13 cellular contexts compared by ENCODE assay signal in genomic region chr1:77655431-77655974, GRCh38. TPM values are rescaled to one million over a fixed set of nuclear protein-coding genes. Genes with fewer than 3 reads are reported as not detected.
A peak's percentile ranks its signal among the peaks of the same experiment; 100 is the strongest.
DNase-seq lines count a peak whose midpoint lies in the region; ATAC-seq, FAIRE-seq and TF ChIP-seq lines count a peak whose summit lies in the region.
"Had no signal": no experiment of that assay in that cellular context is flagged by ENCODE, and none has a peak within 500 bp of the region (broad histone marks: within the 10 kb centered on the region; RNA-seq: fewer than 3 reads in every experiment).

No MANE protein-coding gene starts in this region.

- no peaks in the 10 kb centered on the region for H3K27me3 ChIP-seq in MM.1S (replicated peaks; ENCODE audit: insufficient read depth, low read length)
- H3K27me3 ChIP-seq in gastrocnemius medialis: no peaks in the 10 kb centered on the region

- H3K27ac Mint-ChIP-seq in HFFc6: peak overlapping the region; percentile 31
- H3K27ac Mint-ChIP-seq: activated CD8-positive, alpha-beta memory T cell treated with anti-CD3 and anti-CD28 coated beads, Interleukin-2, amount 10 ng/mL, durations not matched to agents 7 days and 5 days had no signal

- no peak overlapping the region for H3K9ac ChIP-seq in MM.1S (ENCODE audit: low read length)
- no peak overlapping the region for H3K9ac ChIP-seq in kidney (ENCODE audit: low read length in 2 of 2)

- in situ Hi-C loops in gastrocnemius medialis (cut with MboI; ENCODE audit: low sequenced_read_pairs in 4 of 4): no loop called here

- peaks cover 5% of the 10 kb centered on the region; the same call in 1 of the 2 replicates for H4K20me1 ChIP-seq in MM.1S (ENCODE audit: insufficient read depth, low read length)

- peaks cover 99% of the 10 kb centered on the region for H3K79me2 ChIP-seq in MM.1S (ENCODE audit: low read length)

- no peak overlapping the region for H3K4me2 ChIP-seq in MM.1S (ENCODE audit: low read depth, low read length)

- H3K27me3 Mint-ChIP-seq in HFFc6 (ENCODE audit: insufficient read depth): no peaks in the 10 kb centered on the region
- H3K27me3 Mint-ChIP-seq: activated CD8-positive, alpha-beta memory T cell treated with anti-CD3 and anti-CD28 coated beads, Interleukin-2, amount 10 ng/mL, durations not matched to agents 7 days and 5 days had no signal

- H3K27ac ChIP-seq in MM.1S (ENCODE audit: low read length): no peak overlapping the region
- no peak overlapping the region for H3K27ac ChIP-seq in kidney (ENCODE audit: low read depth in 2 of 2, low read length in 2 of 2)
- no peak overlapping the region for H3K27ac ChIP-seq in gastrocnemius medialis
- H3K27ac ChIP-seq: skin epidermis had no signal

- H3K9me2 ChIP-seq in MM.1S (replicated peaks; ENCODE audit: insufficient read depth, low read length): no peaks in the 10 kb centered on the region

- no peak overlapping the region for H3K4me3 Mint-ChIP-seq in HFFc6
- H3K4me3 Mint-ChIP-seq: activated CD8-positive, alpha-beta memory T cell treated with anti-CD3 and anti-CD28 coated beads, Interleukin-2, amount 10 ng/mL, durations not matched to agents 7 days and 5 days had no signal

- H3F3A ChIP-seq in MM.1S (ENCODE audit: insufficient read depth, low read length): no peaks in the 10 kb centered on the region

- H3K4me3 ChIP-seq in MM.1S (ENCODE audit: low read length) (no peak overlapping the region), kidney (ENCODE audit: low read length in 2 of 2) (no peak overlapping the region), gastrocnemius medialis (no peak overlapping the region)
- H3K4me3 ChIP-seq: skin epidermis had no signal

- peaks cover 22% of the 10 kb centered on the region for H3K36me3 Mint-ChIP-seq in HFFc6 (ENCODE audit: low read depth)

- no peak for TF ChIP-seq POLR2A in gastrocnemius medialis (IDR thresholded peaks at IDR 0.05)

- no peak overlapping the region for H2AFZ ChIP-seq in MM.1S (ENCODE audit: low read length)

- H3K9me3 Mint-ChIP-seq in HFFc6: no peaks in the 10 kb centered on the region

- intact Hi-C loops in kidney (cut with DNase I) (no loop called here), gastrocnemius medialis (cut with DNase I; ENCODE audit: low total_unique reads) (no loop called here)

- no peaks in the 10 kb centered on the region for H3K36me3 ChIP-seq in MM.1S (replicated peaks; ENCODE audit: insufficient read depth, low read length)
- H3K36me3 ChIP-seq in kidney (ENCODE audit: control insufficient read depth in 1 of 2, insufficient read depth in 2 of 2, low read length in 2 of 2): no peaks in the 10 kb centered on the region
- H3K36me3 ChIP-seq in gastrocnemius medialis: no peaks in the 10 kb centered on the region

- no peak for TF ChIP-seq CTCF in D721Med (IDR thresholded peaks at IDR 0.05; ENCODE audit: insufficient read depth, missing control alignments)
- TF ChIP-seq CTCF in HFFc6 (IDR thresholded peaks at IDR 0.05): no peak
- no peak for TF ChIP-seq CTCF in MM.1S (IDR thresholded peaks at IDR 0.05; ENCODE audit: low read length)
- TF ChIP-seq CTCF in kidney (IDR thresholded peaks at IDR 0.05; ENCODE audit: borderline replicate concordance, extremely low read depth, insufficient read depth): no peak
- TF ChIP-seq CTCF in gastrocnemius medialis (IDR thresholded peaks at IDR 0.05 in 4 of 5, conservative IDR thresholded peaks at IDR 0.05 in 1 of 5): no peak

- H3K4me1 Mint-ChIP-seq in HFFc6 (ENCODE audit: low read depth): peaks cover 51% of the 10 kb centered on the region

- FAIRE-seq in D721Med (lab: Jason Lieb, UNC): peak; percentile 82
- peak; percentile 5 for FAIRE-seq in islet of Langerhans (lab: Jason Lieb, UNC)
- no peak for FAIRE-seq in kidney (lab: Jason Lieb, UNC)
- FAIRE-seq: frontal cortex, H1 had no signal

- DNase-seq in D721Med (ENCODE audit: insufficient read length, low spot score): no peak
- no peak for DNase-seq in HFFc6
- DNase-seq in NCI-H510A (lab: John Stamatoyannopoulos, UW): peak; percentile 51
- no peak for DNase-seq in MM.1S
- no peak for DNase-seq in kidney
- no peak for DNase-seq in gastrocnemius medialis
- DNase-seq in amniotic stem cell (lab: John Stamatoyannopoulos, UW): no peak
- DNase-seq: activated CD8-positive, alpha-beta memory T cell treated with anti-CD3 and anti-CD28 coated beads, Interleukin-2, amount 10 ng/mL, durations not matched to agents 7 days and 5 days; NCI-H226 had no signal

- H3K9me3 ChIP-seq in MM.1S (replicated peaks; ENCODE audit: insufficient read depth, low read length) (no peaks in the 10 kb centered on the region), kidney (ENCODE audit: control insufficient read depth in 1 of 2, low read length in 2 of 2) (peaks cover 0 to 5% of the 10 kb centered on the region in 2 donors), gastrocnemius medialis (no peaks in the 10 kb centered on the region)

- H3K4me1 ChIP-seq in MM.1S (ENCODE audit: low read length) (no peaks in the 10 kb centered on the region), kidney (ENCODE audit: control insufficient read depth in 1 of 2, insufficient read depth in 1 of 2, low read depth in 1 of 2, low read length in 2 of 2) (no peaks in the 10 kb centered on the region), gastrocnemius medialis (peaks cover 11% of the 10 kb centered on the region in 2 donors)

- no peak for ATAC-seq in gastrocnemius medialis
- ATAC-seq: activated CD8-positive, alpha-beta memory T cell treated with anti-CD3 and anti-CD28 coated beads, Interleukin-2, amount 10 ng/mL, durations not matched to agents 7 days and 5 days had no signal

RNA-seq across cellular contexts. Expression of gene ZZZ3, which starts 27.0 kb away (rescaled TPM):
- total RNA-seq in HFFc6 (2021; fragmentation: NEBNext Ultra II Directional; extraction: Animal tissue kit (Norgen Biotek cat#: 25700)): 10 to 100 TPM; 41.8 to 47.8 (median 46.0) TPM
- 55.3 TPM for total RNA-seq in kidney
- polyA plus RNA-seq in kidney (ENCODE audit: insufficient read depth, low read depth, low replicate concordance): 12.3 TPM
- 10 to 100 TPM; 26.8 to 45.8 (median 37.3) TPM for total RNA-seq in gastrocnemius medialis
